In the genomic region with DNA sequence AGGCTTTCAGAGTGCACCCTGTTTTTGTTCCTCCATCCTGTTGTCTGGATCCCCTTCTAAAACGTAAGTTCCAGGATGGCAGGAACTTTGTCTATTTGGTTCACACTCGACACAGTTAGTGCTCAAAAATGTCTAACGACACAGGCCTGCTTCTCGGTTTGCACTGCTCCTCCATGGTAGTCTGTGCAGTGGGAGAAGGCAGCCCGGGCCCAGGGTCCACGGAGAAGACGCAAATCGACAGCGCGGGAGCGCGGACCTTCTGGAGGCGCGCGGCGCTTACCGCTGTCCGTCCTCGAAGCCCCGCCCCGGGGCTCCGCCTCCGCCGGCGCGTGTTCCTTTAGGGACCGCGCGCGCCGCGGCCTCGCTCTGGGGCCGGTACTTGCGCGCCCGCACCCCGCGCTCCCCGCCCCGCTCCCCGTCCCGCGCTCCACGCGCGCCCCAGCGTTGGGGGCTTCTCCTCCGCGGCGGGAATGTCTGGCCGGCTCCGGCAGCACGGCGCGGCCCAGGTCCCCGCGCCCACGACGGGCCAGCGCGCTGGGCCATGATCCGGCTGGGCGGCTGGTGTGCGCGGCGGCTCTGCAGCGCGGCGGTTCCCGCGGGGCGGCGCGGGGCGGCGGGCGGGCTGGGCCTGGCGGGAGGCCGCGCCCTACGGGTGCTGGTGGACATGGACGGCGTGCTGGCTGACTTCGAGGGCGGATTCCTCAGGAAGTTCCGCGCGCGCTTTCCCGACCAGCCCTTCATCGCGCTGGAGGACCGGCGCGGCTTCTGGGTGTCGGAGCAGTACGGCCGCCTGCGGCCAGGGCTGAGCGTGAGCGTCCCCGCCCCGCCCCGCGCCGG, we compare ENCODE assay signal across 8 cellular contexts. TPM values are rescaled to one million over a fixed set of nuclear protein-coding genes. Genes with fewer than 3 reads are reported as not detected.
A peak's percentile ranks its signal among the peaks of the same experiment; 100 is the strongest.
DNase-seq lines count a peak whose midpoint lies in the region; TF ChIP-seq lines count a peak whose summit lies in the region.

A gene (plus strand): TSS at position 364 of the 837 bp plus-strand sequence. CDS start 178 bp downstream, at position 542.

- no peak for TF ChIP-seq POLR2A in sigmoid colon (IDR thresholded peaks at IDR 0.05)

- peak within 1 kb of the TSS; percentile 72 to 82 (median 80) for H3K27ac ChIP-seq in sigmoid colon

- H3K36me3 ChIP-seq in HAP-1 (replicated peaks) (no peaks in the 10 kb centered on the region), sigmoid colon (peaks cover 0 to 2% (median 0%) of the 10 kb centered on the region in 4 donors)

- intact Hi-C loops in sigmoid colon (cut with DNase I) = loop anchor here (10.0 kb wide), 1 partner anchor 158 kb away; no protein-coding TSS in a partner anchor

- 0 to 1% methylated on average over 107 of the region's 107 CpGs for WGBS in sigmoid colon, 2 donors

- peak within 1 kb of the TSS; percentile 43 for H3K4me3 ChIP-seq in HAP-1
- peak within 1 kb of the TSS; percentile 46 for H3K4me3 ChIP-seq in astrocyte of the spinal cord (ENCODE audit: low read depth, low read length)
- H3K4me3 ChIP-seq in iPS-11a (ENCODE audit: low read depth, low read length) = peak within 1 kb of the TSS; percentile 58
- peak within 1 kb of the TSS; percentile 25 to 68 (median 62) for H3K4me3 ChIP-seq in sigmoid colon

- TF ChIP-seq EP300 in sigmoid colon (IDR thresholded peaks at IDR 0.05) = no peak

- H3K4me1 ChIP-seq in HAP-1 (peaks cover 12% of the 10 kb centered on the region), sigmoid colon (peaks cover 0 to 27% (median 14%) of the 10 kb centered on the region in 4 donors)

- peak; percentile 80 for DNase-seq in ELR (ENCODE audit: low read depth)
- peak; percentile 66 to 87 for DNase-seq in HAP-1 (ENCODE audit: low spot score in 2 of 2)
- DNase-seq in NCI-H1436 treated with DMSO at 0.1 percent for 48 hours (lab: John Stamatoyannopoulos, UW) = peak; percentile 36
- DNase-seq in T1000 (lab: John Stamatoyannopoulos, UW) = peak; percentile 44
- DNase-seq in astrocyte of the spinal cord (ENCODE audit: low read depth, low spot score) = peak; percentile 46
- DNase-seq in sigmoid colon = peak; percentile 85
- no peak for DNase-seq in GOT3 (lab: John Stamatoyannopoulos, UW)

- no peak for TF ChIP-seq CTCF in astrocyte of the spinal cord (IDR thresholded peaks at IDR 0.05; ENCODE audit: low read depth, low read length)
- TF ChIP-seq CTCF in sigmoid colon (IDR thresholded peaks at IDR 0.05) = no peak

- no peaks in the 10 kb centered on the region for H3K9me3 ChIP-seq in HAP-1
- H3K9me3 ChIP-seq in sigmoid colon = no peaks in the 10 kb centered on the region

- H3K27me3 ChIP-seq in HAP-1 (ENCODE audit: low read depth) (no peaks in the 10 kb centered on the region), sigmoid colon (no peaks in the 10 kb centered on the region)

- in situ Hi-C loops in HAP-1 (cut with MboI; ENCODE audit: low sequenced_read_pairs) = no loop called here
- in situ Hi-C loops in astrocyte of the spinal cord (cut with HindIII; ENCODE audit: low sequenced_read_pairs) = no loop called here

RNA-seq across cellular contexts. Expression of the gene that starts here (rescaled TPM):
- total RNA-seq in sigmoid colon = 1 to 10 TPM; 4.3 to 5.8 (median 5.5) TPM
- 1 to 10 TPM in 2 of 3 donors, under 1 TPM in 1; 0.92 to 4.2 (median 1.9) TPM for polyA plus RNA-seq in sigmoid colon
